In the genomic region with DNA sequence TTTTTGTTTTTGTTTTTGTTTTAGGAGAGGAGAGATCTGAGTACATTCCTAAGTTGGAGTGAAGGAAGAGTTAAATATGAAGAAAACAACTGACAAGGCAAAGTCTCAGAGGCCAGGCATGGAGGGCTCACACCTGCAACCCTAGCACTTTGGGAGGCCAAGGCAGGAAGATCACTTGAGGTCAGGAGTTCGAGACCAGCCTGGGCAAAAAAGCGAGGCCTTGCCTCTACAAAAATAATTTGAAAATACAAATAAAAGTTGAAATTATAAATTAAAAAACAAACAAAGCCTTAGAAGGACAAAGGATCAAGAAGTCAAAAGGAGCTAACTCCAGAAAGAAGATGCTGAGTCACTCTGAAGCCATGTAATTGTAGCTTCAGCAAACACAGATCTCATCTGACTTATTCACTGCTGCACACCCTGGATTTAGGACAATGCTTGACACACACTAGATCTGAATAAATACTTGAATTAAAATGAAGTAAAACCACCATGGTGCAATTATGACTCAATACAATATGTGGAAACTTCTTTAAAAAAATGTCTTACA, we compare ENCODE assay signal across 8 cellular contexts. TPM values are rescaled to one million over a fixed set of nuclear protein-coding genes. Genes with fewer than 3 reads are reported as not detected.
DNase-seq lines count a peak whose midpoint lies in the region; ATAC-seq lines count a peak whose summit lies in the region.

No MANE protein-coding gene starts in this region.

- H3K4me1 ChIP-seq in mesodermal cell (ENCODE audit: control insufficient read depth, insufficient read depth, low read length, poor library complexity, severe bottlenecking), result peaks cover 8% of the 10 kb centered on the region

- WGBS in mesodermal cell (ENCODE audit: insufficient coverage in 2 of 2), 2 experiments, result no CpG with 5 or more reads among the region's 2 CpGs

- no peaks in the 10 kb centered on the region for H3K9me3 ChIP-seq in mesodermal cell (ENCODE audit: control insufficient read depth, low read length)

- H3K36me3 ChIP-seq in mesodermal cell (ENCODE audit: control insufficient read depth, insufficient read depth, low read length), result peaks cover 57% of the 10 kb centered on the region

- H3K27ac ChIP-seq in mesodermal cell (ENCODE audit: low read depth, low read length, severe bottlenecking), result peak overlapping the region; percentile 13

- DNase-seq in AG20443 (ENCODE audit: low spot score) (peak; percentile 87), HT1080 (ENCODE audit: low read depth) (peak; percentile 77), amniotic epithelial cell (ENCODE audit: low read depth) (peak; percentile 94), islet precursor cell (no peak), 8988T (no peak)

- H3K4me3 ChIP-seq in mesodermal cell (ENCODE audit: extremely low read depth, insufficient read depth, low read length, poor library complexity, severe bottlenecking), result no peak overlapping the region

- no peak for ATAC-seq in HG03095 (IDR thresholded peaks at IDR 0.05; ENCODE audit: unreplicated experiment)
- ATAC-seq in GM18519 (IDR thresholded peaks at IDR 0.05; ENCODE audit: low FRiP score, unreplicated experiment), result no peak

RNA-seq across cellular contexts. Expression of gene CEP20, which starts 9.1 kb away (rescaled TPM):
- total RNA-seq in HT1080 (2014; rRNA removed; shearing (Covaris generic)), result 30.9 and 37.0 TPM in 2 replicates
- 48.6 and 54.8 TPM in 2 replicates for polyA plus RNA-seq in HT1080 (2015; cell fraction: cytosol; rRNA removed)
- 24.7 and 27.6 TPM in 2 replicates for polyA plus RNA-seq in HT1080 (2015; cell fraction: nucleus; rRNA removed)
- polyA plus RNA-seq in mesodermal cell (2013, experiment 1 of 2), result 31.7 TPM
- polyA plus RNA-seq in mesodermal cell (2013, experiment 2 of 2), result 35.2 TPM

RNA-seq across cellular contexts. Expression of gene MYH11, which starts 22.5 kb away (rescaled TPM):
- 0.03 TPM in 2 replicates for total RNA-seq in HT1080 (2014; rRNA removed; shearing (Covaris generic))
- 0.01 TPM in 1 of 2 replicates, not detected in the other for polyA plus RNA-seq in HT1080 (2015; cell fraction: cytosol; rRNA removed)
- not detected in 2 replicates for polyA plus RNA-seq in HT1080 (2015; cell fraction: nucleus; rRNA removed)
- polyA plus RNA-seq in mesodermal cell (2013, experiment 1 of 2), result 0.15 TPM
- polyA plus RNA-seq in mesodermal cell (2013, experiment 2 of 2), result 0.25 TPM

Comparison
In these comparisons a context has a peak if more than half of its experiments do, and no peak if none do; other contexts are left out.
1. DNase-seq: peak in AG20443 (single experiment), HT1080 (single experiment) and amniotic epithelial cell (single experiment); none in islet precursor cell (single experiment) and 8988T (single experiment).